Comparison of ENCODE assay signal across 1 cellular context in the genomic region with DNA sequence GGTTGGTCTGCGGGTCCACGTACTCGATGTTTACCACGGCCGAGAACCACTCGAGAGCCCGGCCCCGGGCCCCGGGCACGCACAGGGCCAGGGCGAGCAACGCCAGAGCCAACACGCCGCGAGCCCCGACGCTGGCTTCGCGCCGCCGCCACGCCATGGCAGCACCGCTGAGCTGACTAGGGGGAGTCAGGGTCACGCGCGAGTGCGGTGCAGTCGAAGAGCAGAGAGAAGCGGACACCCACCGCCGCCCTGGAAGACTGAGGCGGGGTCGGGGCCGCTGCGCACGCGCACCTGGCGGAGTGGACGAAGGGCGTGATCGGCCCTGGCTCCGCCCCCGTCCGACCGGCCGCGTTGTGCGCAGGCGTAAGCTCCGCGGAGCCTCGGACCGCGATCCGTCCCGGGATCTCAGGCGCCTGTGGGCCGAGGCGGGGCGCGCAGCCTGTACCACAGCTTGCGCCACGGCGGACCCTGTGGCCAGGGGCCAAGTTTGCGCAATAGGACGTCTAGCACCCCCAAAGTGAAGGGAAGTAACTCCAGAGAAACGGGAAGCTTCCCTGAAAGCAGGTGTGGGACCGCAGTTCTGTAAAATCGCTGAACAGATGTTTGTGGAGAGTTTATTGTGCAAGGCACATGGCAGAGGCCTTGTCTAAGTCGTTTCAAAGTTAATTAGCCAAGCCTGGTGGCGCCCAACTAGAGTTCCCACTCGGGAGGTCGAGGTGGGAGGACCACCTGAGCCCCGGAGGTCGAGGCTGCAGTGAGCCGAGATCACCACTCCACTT.
A peak's percentile ranks its signal among the peaks of the same experiment; 100 is the strongest.
TF ChIP-seq lines count a peak whose summit lies in the region.

A gene with protein sequence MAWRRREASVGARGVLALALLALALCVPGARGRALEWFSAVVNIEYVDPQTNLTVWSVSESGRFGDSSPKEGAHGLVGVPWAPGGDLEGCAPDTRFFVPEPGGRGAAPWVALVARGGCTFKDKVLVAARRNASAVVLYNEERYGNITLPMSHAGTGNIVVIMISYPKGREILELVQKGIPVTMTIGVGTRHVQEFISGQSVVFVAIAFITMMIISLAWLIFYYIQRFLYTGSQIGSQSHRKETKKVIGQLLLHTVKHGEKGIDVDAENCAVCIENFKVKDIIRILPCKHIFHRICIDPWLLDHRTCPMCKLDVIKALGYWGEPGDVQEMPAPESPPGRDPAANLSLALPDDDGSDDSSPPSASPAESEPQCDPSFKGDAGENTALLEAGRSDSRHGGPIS (minus strand): TSS at position 270 of the 779 bp plus-strand sequence. CDS start 113 bp downstream, at position 157.

TF ChIP-seq in HepG2, 621 proteins besides CTCF, POLR2A, EP300 and RAD21 (continued from another document and continues in another):
- TF ChIP-seq ARNTL (CRISPR knock-in tag; IDR thresholded peaks at IDR 0.05) (peak; percentile 80), KMT2B (CRISPR knock-in tag; IDR thresholded peaks at IDR 0.05) (no peak; the same call in none of the 2 replicates), CENPT (CRISPR knock-in tag; IDR thresholded peaks at IDR 0.05; ENCODE audit: low read depth) (no peak), SRSF4 (IDR thresholded peaks at IDR 0.05; ENCODE audit: low read depth, low read length, poor library complexity, severe bottlenecking) (no peak), ZNF253 (CRISPR knock-in tag; IDR thresholded peaks at IDR 0.05; ENCODE audit: borderline replicate concordance) (no peak), GZF1 (CRISPR knock-in tag; IDR thresholded peaks at IDR 0.05) (no peak), MTF1 (CRISPR knock-in tag; IDR thresholded peaks at IDR 0.05) (peak; percentile 75; the same call in 1 of the 2 replicates), SMC3 (IDR thresholded peaks at IDR 0.05; ENCODE audit: low read length) (no peak), ISX (CRISPR knock-in tag; conservative IDR thresholded peaks at IDR 0.05) (peak; percentile 29; the same call in 1 of the 2 replicates), CHD4 (IDR thresholded peaks at IDR 0.05; ENCODE audit: borderline replicate concordance, low read length) (no peak), ZFP82 (CRISPR knock-in tag; IDR thresholded peaks at IDR 0.05; ENCODE audit: borderline replicate concordance) (peak; percentile 70; the same call in 1 of the 2 replicates), TOPORS (CRISPR knock-in tag; IDR thresholded peaks at IDR 0.05) (no peak; the same call in 1 of the 2 replicates), ZNF30 (CRISPR knock-in tag; IDR thresholded peaks at IDR 0.05) (peak; percentile 88; the same call in 1 of the 2 replicates), ZNF543 (CRISPR knock-in tag; IDR thresholded peaks at IDR 0.05) (peak; percentile 97), GFI1 (CRISPR knock-in tag; IDR thresholded peaks at IDR 0.05; ENCODE audit: borderline replicate concordance) (no peak; the same call in 1 of the 2 replicates), FOXP1 (IDR thresholded peaks at IDR 0.05) (no peak), FOXP1 (CRISPR knock-in tag; IDR thresholded peaks at IDR 0.05) (no peak), ZC3H4 (CRISPR knock-in tag; IDR thresholded peaks at IDR 0.05; ENCODE audit: borderline replicate concordance) (0 out of 2 replicates have a peak, but pooled peaks have one; percentile 54), GATA4 (IDR thresholded peaks at IDR 0.05; ENCODE audit: borderline replicate concordance, low read depth) (peak; percentile 75), TAF15 (IDR thresholded peaks at IDR 0.05; ENCODE audit: low read depth, low read length, poor library complexity, severe bottlenecking) (no peak), JDP2 (CRISPR knock-in tag; IDR thresholded peaks at IDR 0.05; ENCODE audit: borderline replicate concordance) (peak; percentile 45; the same call in 1 of the 2 replicates), REPIN1 (CRISPR knock-in tag; IDR thresholded peaks at IDR 0.05; ENCODE audit: borderline replicate concordance, low read depth) (peak; percentile 92), SMAD9 (CRISPR knock-in tag; IDR thresholded peaks at IDR 0.05) (0 out of 2 replicates have a peak, but pooled peaks have one; percentile 6), RFXAP (CRISPR knock-in tag; IDR thresholded peaks at IDR 0.05; ENCODE audit: borderline replicate concordance) (peak; percentile 94), SNRNP70 (IDR thresholded peaks at IDR 0.05; ENCODE audit: low read depth, low read length) (no peak), KDM2A (CRISPR knock-in tag; IDR thresholded peaks at IDR 0.05; ENCODE audit: borderline replicate concordance, low read depth) (peak; percentile 97), GATAD1 (CRISPR knock-in tag; IDR thresholded peaks at IDR 0.05) (peak; percentile 82), SUZ12 (IDR thresholded peaks at IDR 0.05; ENCODE audit: low read depth, low read length) (no peak), ONECUT2 (CRISPR knock-in tag; IDR thresholded peaks at IDR 0.05) (peak; percentile 51; the same call in 1 of the 2 replicates), KLF9 (CRISPR knock-in tag; IDR thresholded peaks at IDR 0.05; ENCODE audit: low read depth) (peak; percentile 69), ZNF501 (CRISPR knock-in tag; IDR thresholded peaks at IDR 0.05) (peak; percentile 97), SMYD3 (CRISPR knock-in tag; IDR thresholded peaks at IDR 0.05) (peak; percentile 91), NFYB (CRISPR knock-in tag; IDR thresholded peaks at IDR 0.05) (no peak)
- TF ChIP-seq, protein P1, sequence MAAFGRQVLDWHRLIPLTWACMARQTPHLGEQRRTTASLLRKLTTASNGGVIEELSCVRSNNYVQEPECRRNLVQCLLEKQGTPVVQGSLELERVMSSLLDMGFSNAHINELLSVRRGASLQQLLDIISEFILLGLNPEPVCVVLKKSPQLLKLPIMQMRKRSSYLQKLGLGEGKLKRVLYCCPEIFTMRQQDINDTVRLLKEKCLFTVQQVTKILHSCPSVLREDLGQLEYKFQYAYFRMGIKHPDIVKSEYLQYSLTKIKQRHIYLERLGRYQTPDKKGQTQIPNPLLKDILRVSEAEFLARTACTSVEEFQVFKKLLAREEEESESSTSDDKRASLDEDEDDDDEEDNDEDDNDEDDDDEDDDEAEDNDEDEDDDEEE (CRISPR knock-in tag; IDR thresholded peaks at IDR 0.05): peak; percentile 66
- TF ChIP-seq, protein P2, sequence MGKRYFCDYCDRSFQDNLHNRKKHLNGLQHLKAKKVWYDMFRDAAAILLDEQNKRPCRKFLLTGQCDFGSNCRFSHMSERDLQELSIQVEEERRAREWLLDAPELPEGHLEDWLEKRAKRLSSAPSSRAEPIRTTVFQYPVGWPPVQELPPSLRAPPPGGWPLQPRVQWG (CRISPR knock-in tag; IDR thresholded peaks at IDR 0.05; ENCODE audit: borderline replicate concordance, low read depth): no peak
- TF ChIP-seq, protein P3, sequence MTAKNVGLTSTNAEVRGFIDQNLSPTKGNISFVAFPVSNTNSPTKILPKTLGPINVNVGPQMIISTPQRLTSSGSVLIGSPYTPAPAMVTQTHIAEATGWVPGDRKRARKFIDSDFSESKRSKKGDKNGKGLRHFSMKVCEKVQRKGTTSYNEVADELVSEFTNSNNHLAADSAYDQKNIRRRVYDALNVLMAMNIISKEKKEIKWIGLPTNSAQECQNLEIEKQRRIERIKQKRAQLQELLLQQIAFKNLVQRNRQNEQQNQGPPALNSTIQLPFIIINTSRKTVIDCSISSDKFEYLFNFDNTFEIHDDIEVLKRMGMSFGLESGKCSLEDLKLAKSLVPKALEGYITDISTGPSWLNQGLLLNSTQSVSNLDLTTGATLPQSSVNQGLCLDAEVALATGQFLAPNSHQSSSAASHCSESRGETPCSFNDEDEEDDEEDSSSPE (CRISPR knock-in tag; IDR thresholded peaks at IDR 0.05): peak; percentile 81
- TF ChIP-seq, protein P4, sequence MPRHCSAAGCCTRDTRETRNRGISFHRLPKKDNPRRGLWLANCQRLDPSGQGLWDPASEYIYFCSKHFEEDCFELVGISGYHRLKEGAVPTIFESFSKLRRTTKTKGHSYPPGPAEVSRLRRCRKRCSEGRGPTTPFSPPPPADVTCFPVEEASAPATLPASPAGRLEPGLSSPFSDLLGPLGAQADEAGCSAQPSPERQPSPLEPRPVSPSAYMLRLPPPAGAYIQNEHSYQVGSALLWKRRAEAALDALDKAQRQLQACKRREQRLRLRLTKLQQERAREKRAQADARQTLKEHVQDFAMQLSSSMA (CRISPR knock-in tag; IDR thresholded peaks at IDR 0.05): peak; percentile 89
- TF ChIP-seq, protein P5, sequence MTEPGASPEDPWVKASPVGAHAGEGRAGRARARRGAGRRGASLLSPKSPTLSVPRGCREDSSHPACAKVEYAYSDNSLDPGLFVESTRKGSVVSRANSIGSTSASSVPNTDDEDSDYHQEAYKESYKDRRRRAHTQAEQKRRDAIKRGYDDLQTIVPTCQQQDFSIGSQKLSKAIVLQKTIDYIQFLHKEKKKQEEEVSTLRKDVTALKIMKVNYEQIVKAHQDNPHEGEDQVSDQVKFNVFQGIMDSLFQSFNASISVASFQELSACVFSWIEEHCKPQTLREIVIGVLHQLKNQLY (CRISPR knock-in tag; IDR thresholded peaks at IDR 0.05): peak; percentile 73
- TF ChIP-seq, protein P6, sequence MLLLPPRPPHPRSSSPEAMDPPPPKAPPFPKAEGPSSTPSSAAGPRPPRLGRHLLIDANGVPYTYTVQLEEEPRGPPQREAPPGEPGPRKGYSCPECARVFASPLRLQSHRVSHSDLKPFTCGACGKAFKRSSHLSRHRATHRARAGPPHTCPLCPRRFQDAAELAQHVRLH (CRISPR knock-in tag; IDR thresholded peaks at IDR 0.05; ENCODE audit: borderline replicate concordance, low read depth): peak; percentile 98
- TF ChIP-seq, protein P7, sequence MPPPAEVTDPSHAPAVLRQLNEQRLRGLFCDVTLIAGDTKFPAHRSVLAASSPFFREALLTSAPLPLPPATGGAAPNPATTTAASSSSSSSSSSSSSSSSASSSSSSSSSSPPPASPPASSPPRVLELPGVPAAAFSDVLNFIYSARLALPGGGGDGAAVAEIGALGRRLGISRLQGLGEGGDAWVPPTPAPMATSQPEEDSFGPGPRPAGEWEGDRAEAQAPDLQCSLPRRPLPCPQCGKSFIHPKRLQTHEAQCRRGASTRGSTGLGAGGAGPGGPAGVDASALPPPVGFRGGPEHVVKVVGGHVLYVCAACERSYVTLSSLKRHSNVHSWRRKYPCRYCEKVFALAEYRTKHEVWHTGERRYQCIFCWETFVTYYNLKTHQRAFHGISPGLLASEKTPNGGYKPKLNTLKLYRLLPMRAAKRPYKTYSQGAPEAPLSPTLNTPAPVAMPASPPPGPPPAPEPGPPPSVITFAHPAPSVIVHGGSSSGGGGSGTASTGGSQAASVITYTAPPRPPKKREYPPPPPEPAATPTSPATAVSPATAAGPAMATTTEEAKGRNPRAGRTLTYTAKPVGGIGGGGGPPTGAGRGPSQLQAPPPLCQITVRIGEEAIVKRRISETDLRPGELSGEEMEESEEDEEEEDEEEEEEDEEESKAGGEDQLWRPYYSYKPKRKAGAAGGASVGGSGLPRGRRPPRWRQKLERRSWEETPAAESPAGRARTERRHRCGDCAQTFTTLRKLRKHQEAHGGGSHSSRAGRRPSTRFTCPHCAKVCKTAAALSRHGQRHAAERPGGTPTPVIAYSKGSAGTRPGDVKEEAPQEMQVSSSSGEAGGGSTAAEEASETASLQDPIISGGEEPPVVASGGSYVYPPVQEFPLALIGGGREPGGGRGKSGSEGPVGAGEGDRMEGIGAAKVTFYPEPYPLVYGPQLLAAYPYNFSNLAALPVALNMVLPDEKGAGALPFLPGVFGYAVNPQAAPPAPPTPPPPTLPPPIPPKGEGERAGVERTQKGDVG (CRISPR knock-in tag; IDR thresholded peaks at IDR 0.05; ENCODE audit: borderline replicate concordance): peak; percentile 97
- TF ChIP-seq, protein P8, sequence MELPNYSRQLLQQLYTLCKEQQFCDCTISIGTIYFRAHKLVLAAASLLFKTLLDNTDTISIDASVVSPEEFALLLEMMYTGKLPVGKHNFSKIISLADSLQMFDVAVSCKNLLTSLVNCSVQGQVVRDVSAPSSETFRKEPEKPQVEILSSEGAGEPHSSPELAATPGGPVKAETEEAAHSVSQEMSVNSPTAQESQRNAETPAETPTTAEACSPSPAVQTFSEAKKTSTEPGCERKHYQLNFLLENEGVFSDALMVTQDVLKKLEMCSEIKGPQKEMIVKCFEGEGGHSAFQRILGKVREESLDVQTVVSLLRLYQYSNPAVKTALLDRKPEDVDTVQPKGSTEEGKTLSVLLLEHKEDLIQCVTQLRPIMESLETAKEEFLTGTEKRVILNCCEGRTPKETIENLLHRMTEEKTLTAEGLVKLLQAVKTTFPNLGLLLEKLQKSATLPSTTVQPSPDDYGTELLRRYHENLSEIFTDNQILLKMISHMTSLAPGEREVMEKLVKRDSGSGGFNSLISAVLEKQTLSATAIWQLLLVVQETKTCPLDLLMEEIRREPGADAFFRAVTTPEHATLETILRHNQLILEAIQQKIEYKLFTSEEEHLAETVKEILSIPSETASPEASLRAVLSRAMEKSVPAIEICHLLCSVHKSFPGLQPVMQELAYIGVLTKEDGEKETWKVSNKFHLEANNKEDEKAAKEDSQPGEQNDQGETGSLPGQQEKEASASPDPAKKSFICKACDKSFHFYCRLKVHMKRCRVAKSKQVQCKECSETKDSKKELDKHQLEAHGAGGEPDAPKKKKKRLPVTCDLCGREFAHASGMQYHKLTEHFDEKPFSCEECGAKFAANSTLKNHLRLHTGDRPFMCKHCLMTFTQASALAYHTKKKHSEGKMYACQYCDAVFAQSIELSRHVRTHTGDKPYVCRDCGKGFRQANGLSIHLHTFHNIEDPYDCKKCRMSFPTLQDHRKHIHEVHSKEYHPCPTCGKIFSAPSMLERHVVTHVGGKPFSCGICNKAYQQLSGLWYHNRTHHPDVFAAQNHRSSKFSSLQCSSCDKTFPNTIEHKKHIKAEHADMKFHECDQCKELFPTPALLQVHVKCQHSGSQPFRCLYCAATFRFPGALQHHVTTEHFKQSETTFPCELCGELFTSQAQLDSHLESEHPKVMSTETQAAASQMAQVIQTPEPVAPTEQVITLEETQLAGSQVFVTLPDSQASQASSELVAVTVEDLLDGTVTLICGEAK (IDR thresholded peaks at IDR 0.05): no peak
- TF ChIP-seq, protein P8 (CRISPR knock-in tag; IDR thresholded peaks at IDR 0.05): peak; percentile 77
